9 cellular contexts compared by ENCODE assay signal in genomic region chr15:75703440-75704262, GRCh38. TPM values are rescaled to one million over a fixed set of nuclear protein-coding genes. Genes with fewer than 3 reads are reported as not detected.
A peak's percentile ranks its signal among the peaks of the same experiment; 100 is the strongest.
DNase-seq lines count a peak whose midpoint lies in the region; ATAC-seq and TF ChIP-seq lines count a peak whose summit lies in the region.
"Not testable (repeated sequence)": the region's sequence is repeated elsewhere in the genome, so short reads cannot be mapped to it uniquely, and the experiment has no call there.
"Had no signal": no experiment of that assay in that cellular context is flagged by ENCODE, and none has a peak within 500 bp of the region (broad histone marks: within the 10 kb centered on the region; RNA-seq: fewer than 3 reads in every experiment).

No MANE protein-coding gene starts in this region.

- not testable (repeated sequence) for DNase-seq in GM23248; Panc1 (ENCODE audit: low read depth, low spot score); left ventricle myocardium superior; osteoblast (ENCODE audit: insufficient read length, low spot score, missing footprints); stimulated activated naive CD8-positive, alpha-beta T cell treated with anti-CD3 and anti-CD28 coated beads, Interleukin-15, Interleukin-2, amounts not matched to agents 100 U/mL and 50 U/mL, for 24 hours; uterus

- H3K4me2 ChIP-seq in GM23248 (ENCODE audit: unreplicated experiment); osteoblast (ENCODE audit: insufficient read depth, low read length): not testable (repeated sequence)

- intact Hi-C loops in Panc1 (cut with micrococcal nuclease; ENCODE audit: unreplicated experiment); left ventricle myocardium superior (cut with micrococcal nuclease); uterus (cut with DNase I; ENCODE audit: low total_unique reads): not testable (repeated sequence)

- not testable (repeated sequence) for H4K20me1 ChIP-seq in GM23248 (ENCODE audit: insufficient read depth); osteoblast (ENCODE audit: insufficient read depth, low read length)

- not testable (repeated sequence) for H3K4me3 ChIP-seq in GM23248; Panc1 (ENCODE audit: low read depth in 2 of 2, low read length in 2 of 2); osteoblast (ENCODE audit: insufficient read depth, low read length); uterus

- in situ Hi-C loops in GM23248 (cut with MboI); Panc1 (cut with HindIII; ENCODE audit: low pct_unique_long_range_greater_than_20kb, low sequenced_read_pairs): not testable (repeated sequence)

- not testable (repeated sequence) for H3K79me2 ChIP-seq in GM23248 (ENCODE audit: insufficient read depth)
- H3K79me2 ChIP-seq in osteoblast (ENCODE audit: insufficient read depth, low read length), result peaks cover 21% of the 10 kb centered on the region

- peaks cover 22% of the 10 kb centered on the region for H3K4me1 ChIP-seq in GM23248 (ENCODE audit: insufficient read depth)
- not testable (repeated sequence) for H3K4me1 ChIP-seq in Panc1 (ENCODE audit: control insufficient read depth, insufficient read depth, low read length)
- peaks cover 22% of the 10 kb centered on the region for H3K4me1 ChIP-seq in osteoblast (ENCODE audit: insufficient read depth, low read length)
- H3K4me1 ChIP-seq in uterus, result peaks cover 4 to 28% of the 10 kb centered on the region in 2 donors

- 15 to 32% methylated on average over 9 of the region's 18 CpGs for WGBS in GM23248 (ENCODE audit: low coverage in 1 of 2, low lambda C conversion rate in 2 of 2, missing lambda C conversion rate in 2 of 2), 2 experiments

- TF ChIP-seq CTCF in Panc1 (IDR thresholded peaks at IDR 0.05); osteoblast (IDR thresholded peaks at IDR 0.05; ENCODE audit: extremely low read depth, low read depth, low read length); uterus (IDR thresholded peaks at IDR 0.05): not testable (repeated sequence)

- H3K27ac Mint-ChIP-seq in activated T-helper 17 cell treated with anti-CD3 and anti-CD28 coated beads, Interleukin-2, amount 50 U/mL, for 72 hours, result not testable (repeated sequence)

- H3K9me3 Mint-ChIP-seq in activated T-helper 17 cell treated with anti-CD3 and anti-CD28 coated beads, Interleukin-2, amount 50 U/mL, for 72 hours, result not testable (repeated sequence)

- not testable (repeated sequence) for H3K9me2 ChIP-seq in GM23248 (ENCODE audit: insufficient read depth)

- CTCF ChIA-PET in Panc1 (lab: Charles Lee), result not testable (repeated sequence)

- H3K36me3 Mint-ChIP-seq in activated T-helper 17 cell treated with anti-CD3 and anti-CD28 coated beads, Interleukin-2, amount 50 U/mL, for 72 hours (ENCODE audit: low read depth), result not testable (repeated sequence)

- H3K9ac ChIP-seq in GM23248, result peak overlapping the region; percentile 62; the same call in 1 of the 2 replicates

- not testable (repeated sequence) for BruUV-seq in Panc1 (replicated peaks; lab: Mats Ljungman, UMichigan)

- not testable (repeated sequence) for H3K4me1 Mint-ChIP-seq in activated T-helper 17 cell treated with anti-CD3 and anti-CD28 coated beads, Interleukin-2, amount 50 U/mL, for 72 hours

- ATAC-seq in Panc1 (peak; percentile 27; the same call in 1 of the 2 replicates), esophagus mucosa (peak; percentile 38), left ventricle myocardium superior (peak; percentile 54)
- ATAC-seq in activated T-helper 17 cell treated with anti-CD3 and anti-CD28 coated beads, Interleukin-2, amount 50 U/mL, for 72 hours (replicated peaks), result peak; percentile 47
- peak; percentile 44 for ATAC-seq in stimulated activated naive CD8-positive, alpha-beta T cell treated with anti-CD3 and anti-CD28 coated beads, Interleukin-15, Interleukin-2, amounts not matched to agents 100 U/mL and 50 U/mL, for 24 hours

- not testable (repeated sequence) for TF ChIP-seq POLR2A in uterus (IDR thresholded peaks at IDR 0.05)

- POLR2A ChIA-PET in Panc1 (lab: Charles Lee), result not testable (repeated sequence)

- not testable (repeated sequence) for H2AFZ ChIP-seq in GM23248; osteoblast (ENCODE audit: low read length)

- not testable (repeated sequence) for H3K27me3 ChIP-seq in GM23248 (replicated peaks; ENCODE audit: insufficient read depth); Panc1 (ENCODE audit: control insufficient read depth, insufficient read depth, low read length); osteoblast (ENCODE audit: insufficient read depth, low read length); uterus

- not testable (repeated sequence) for H3K9me3 ChIP-seq in GM23248 (ENCODE audit: low read depth); Panc1 (ENCODE audit: control insufficient read depth, insufficient read depth, low read depth, low read length); osteoblast (ENCODE audit: low read depth, low read length); uterus

- H3K27ac ChIP-seq in GM23248 (peak overlapping the region; percentile 46; the same call in 1 of the 2 replicates), osteoblast (ENCODE audit: low read depth, low read length) (peak overlapping the region; percentile 37), uterus (peak overlapping the region; percentile 47 to 76)
- H3K27ac ChIP-seq in Panc1 (ENCODE audit: low read length), result not testable (repeated sequence)

- not testable (repeated sequence) for H3K27me3 Mint-ChIP-seq in activated T-helper 17 cell treated with anti-CD3 and anti-CD28 coated beads, Interleukin-2, amount 50 U/mL, for 72 hours

- H3F3A ChIP-seq in GM23248 (ENCODE audit: insufficient read depth), result not testable (repeated sequence)

- not testable (repeated sequence) for H3K36me3 ChIP-seq in GM23248 (ENCODE audit: low read depth); Panc1 (ENCODE audit: control insufficient read depth, insufficient read depth, low read length); osteoblast (ENCODE audit: insufficient read depth, low read length); uterus

- not testable (repeated sequence) for H3K4me3 Mint-ChIP-seq in activated T-helper 17 cell treated with anti-CD3 and anti-CD28 coated beads, Interleukin-2, amount 50 U/mL, for 72 hours

RNA-seq across cellular contexts. Expression of gene CSPG4, which starts 9.0 kb away (rescaled TPM):
- 25.8 and 27.6 TPM in 2 replicates for total RNA-seq in GM23248 (2014; rRNA removed; shearing (Covaris generic))
- 5.3 and 5.6 TPM in 2 replicates for polyA plus RNA-seq in GM23248 (2016; fragmentation: Nextera tagmentation; extraction: Ambion mirVana)
- 17.5 TPM for total RNA-seq in Panc1 (2021; ENCODE audit: unreplicated experiment)
- polyA plus RNA-seq in Panc1 (2012; ENCODE audit: insufficient read length), result 15.5 TPM
- total RNA-seq in activated T-helper 17 cell treated with anti-CD3 and anti-CD28 coated beads, Interleukin-2, amount 50 U/mL, for 72 hours, result under 1 TPM in 1 of 2 donors, not detected in 1; 0.02 TPM
- total RNA-seq in esophagus mucosa, result 1.9 TPM
- 5.2 TPM for total RNA-seq in left ventricle myocardium superior
- 11.5 and 20.3 TPM in 2 replicates for total RNA-seq in osteoblast
- 10 to 100 TPM; 10.3 to 62.4 (median 46.7) TPM for total RNA-seq in uterus
- total RNA-seq: activated naive CD8-positive, alpha-beta T cell treated with anti-CD3 and anti-CD28 coated beads, Interleukin-2, amount 10 ng/mL, durations not matched to agents 7 days and 5 days had no signal

RNA-seq across cellular contexts. Expression of gene SNX33, which starts 55.9 kb away (rescaled TPM):
- 22.9 and 28.7 TPM in 2 replicates for total RNA-seq in GM23248 (2014; rRNA removed; shearing (Covaris generic))
- polyA plus RNA-seq in GM23248 (2016; fragmentation: Nextera tagmentation; extraction: Ambion mirVana), result 13.0 and 13.1 TPM in 2 replicates
- total RNA-seq in Panc1 (2021; ENCODE audit: unreplicated experiment), result 17.0 TPM
- 19.5 TPM for polyA plus RNA-seq in Panc1 (2012; ENCODE audit: insufficient read length)
- 10 to 100 TPM in 1 of 2 donors, 1 to 10 TPM in 1; 2.6 to 12.1 TPM for total RNA-seq in activated T-helper 17 cell treated with anti-CD3 and anti-CD28 coated beads, Interleukin-2, amount 50 U/mL, for 72 hours
- total RNA-seq in esophagus mucosa, result 24.7 TPM
- 12.0 TPM for total RNA-seq in left ventricle myocardium superior
- total RNA-seq in osteoblast, result 38.0 and 39.8 TPM in 2 replicates
- total RNA-seq in uterus, result 10 to 100 TPM in 3 of 4 donors, 1 to 10 TPM in 1; 8.7 to 43.6 (median 28.2) TPM
